Comparison of ENCODE assay signal across 21 cellular contexts in genomic region chr6:40252531-40253258, GRCh38.
DNase-seq lines count a peak whose midpoint lies in the region; ATAC-seq and FAIRE-seq lines count a peak whose summit lies in the region.
"Had no signal": no experiment of that assay in that cellular context is flagged by ENCODE, and none has a peak within 500 bp of the region (broad histone marks: within the 10 kb centered on the region; RNA-seq: fewer than 3 reads in every experiment).

No MANE protein-coding gene starts in this region.

- ATAC-seq in activated T-cell treated with anti-CD3 and anti-CD28 coated beads, Interleukin-2, amount 50 U/mL, for 72 hours (replicated peaks in 1 of 2) = peak; percentile 49 to 86
- ATAC-seq in GM18907 (IDR thresholded peaks at IDR 0.05; ENCODE audit: unreplicated experiment) = peak; percentile 67
- ATAC-seq in stimulated activated naive CD8-positive, alpha-beta T cell treated with anti-CD3 and anti-CD28 coated beads, Interleukin-15, Interleukin-2, amounts not matched to agents 100 U/mL and 50 U/mL, for 24 hours = peak; percentile 16
- no peak for ATAC-seq in GM21576 (IDR thresholded peaks at IDR 0.05; ENCODE audit: unreplicated experiment)
- ATAC-seq: HepG2, K562, Right ventricle myocardium inferior had no signal

- no peaks in the 10 kb centered on the region for H3K4me1 Mint-ChIP-seq in activated T-cell treated with anti-CD3 and anti-CD28 coated beads, Interleukin-2, amount 50 U/mL, for 72 hours (ENCODE audit: low read depth)
- no peaks in the 10 kb centered on the region for H3K4me1 Mint-ChIP-seq in activated T-cell treated with anti-CD3 and anti-CD28 coated beads, Interleukin-2, amount 50 U/mL, for 24 hours (ENCODE audit: low read depth)
- H3K4me1 Mint-ChIP-seq: CD14-positive monocyte had no signal

- H3K27me3 Mint-ChIP-seq in activated T-cell treated with anti-CD3 and anti-CD28 coated beads, Interleukin-2, amount 50 U/mL, for 72 hours (ENCODE audit: low read depth) = peaks cover 12% of the 10 kb centered on the region
- peaks cover 16% of the 10 kb centered on the region for H3K27me3 Mint-ChIP-seq in activated T-cell treated with anti-CD3 and anti-CD28 coated beads, Interleukin-2, amount 50 U/mL, for 24 hours

- no peaks in the 10 kb centered on the region for H3K9me3 Mint-ChIP-seq in activated T-cell treated with anti-CD3 and anti-CD28 coated beads, Interleukin-2, amount 50 U/mL, for 72 hours
- H3K9me3 Mint-ChIP-seq in activated T-cell treated with anti-CD3 and anti-CD28 coated beads, Interleukin-2, amount 50 U/mL, for 24 hours = no peaks in the 10 kb centered on the region

- H3K4me3 Mint-ChIP-seq in activated T-cell treated with anti-CD3 and anti-CD28 coated beads, Interleukin-2, amount 50 U/mL, for 72 hours = no peak overlapping the region
- no peak overlapping the region for H3K4me3 Mint-ChIP-seq in activated T-cell treated with anti-CD3 and anti-CD28 coated beads, Interleukin-2, amount 50 U/mL, for 24 hours
- H3K4me3 Mint-ChIP-seq: CD14-positive monocyte had no signal

- no peak for DNase-seq in activated T-cell treated with anti-CD3 and anti-CD28 coated beads, Interleukin-2, amount 50 U/mL, for 72 hours
- no peak for DNase-seq in activated T-cell treated with anti-CD3 and anti-CD28 coated beads, Interleukin-2, amount 50 U/mL, for 24 hours
- DNase-seq in NAMALWA (ENCODE audit: low spot score) (peak; percentile 14), HTR-8/SVneo (ENCODE audit: insufficient read length, low spot score) (no peak)
- no peak for DNase-seq in stimulated activated naive CD8-positive, alpha-beta T cell treated with anti-CD3 and anti-CD28 coated beads, Interleukin-15, Interleukin-2, amounts not matched to agents 100 U/mL and 50 U/mL, for 24 hours
- no peak for DNase-seq in activated CD4-positive, alpha-beta T cell treated with anti-CD3 and anti-CD28 coated beads for 1 hour
- DNase-seq: AML-193, H7, NCI-H1105, NCI-H146, OCI-M1, T-helper 1 cell had no signal

- no peaks in the 10 kb centered on the region for H3K36me3 Mint-ChIP-seq in activated T-cell treated with anti-CD3 and anti-CD28 coated beads, Interleukin-2, amount 50 U/mL, for 72 hours (ENCODE audit: insufficient read depth in 2 of 2)
- H3K36me3 Mint-ChIP-seq in activated T-cell treated with anti-CD3 and anti-CD28 coated beads, Interleukin-2, amount 50 U/mL, for 24 hours (ENCODE audit: low read depth) = no peaks in the 10 kb centered on the region
- H3K36me3 Mint-ChIP-seq: CD14-positive monocyte had no signal

- no peak overlapping the region for H3K27ac Mint-ChIP-seq in activated T-cell treated with anti-CD3 and anti-CD28 coated beads, Interleukin-2, amount 50 U/mL, for 72 hours
- H3K27ac Mint-ChIP-seq in activated T-cell treated with anti-CD3 and anti-CD28 coated beads, Interleukin-2, amount 50 U/mL, for 24 hours = no peak overlapping the region
- H3K27ac Mint-ChIP-seq: CD14-positive monocyte had no signal

- no peak for FAIRE-seq in HTR-8/SVneo (lab: Jason Lieb, UNC)
- FAIRE-seq: D721Med, GM12891, HepG2, K562, RCC 7860 had no signal
